In genomic region chr19:1910169-1910568, GRCh38 we compare ENCODE assay signal across 1 cellular context.
TF ChIP-seq lines count a peak whose summit lies in the region.

No MANE protein-coding gene starts in this region.

TF ChIP-seq in HepG2, 621 proteins besides CTCF, POLR2A, EP300 and RAD21:
- TF ChIP-seq ZNF550 (CRISPR knock-in tag; IDR thresholded peaks at IDR 0.05; ENCODE audit: borderline replicate concordance): no peak
- TF ChIP-seq ZBTB33 (CRISPR knock-in tag; IDR thresholded peaks at IDR 0.05): peak; percentile 74; the same call in 1 of the 2 replicates
